In genomic region chr20:49284818-49285217, GRCh38 we compare ENCODE assay signal across 12 cellular contexts. TPM values are rescaled to one million over a fixed set of nuclear protein-coding genes. Genes with fewer than 3 reads are reported as not detected.
DNase-seq lines count a peak whose midpoint lies in the region; ATAC-seq and TF ChIP-seq lines count a peak whose summit lies in the region.
"Had no signal": no experiment of that assay in that cellular context is flagged by ENCODE, and none has a peak within 500 bp of the region (broad histone marks: within the 10 kb centered on the region; RNA-seq: fewer than 3 reads in every experiment).

No MANE protein-coding gene starts in this region.

- peaks cover 100% of the 10 kb centered on the region for H3K36me3 ChIP-seq in OCI-LY1 (ENCODE audit: insufficient read depth, low read length)
- peaks cover 84% of the 10 kb centered on the region for H3K36me3 ChIP-seq in mammary epithelial cell (ENCODE audit: insufficient read depth, low read length)
- H3K36me3 ChIP-seq in skeletal muscle satellite cell (ENCODE audit: insufficient read depth, low read length): peaks cover 97% of the 10 kb centered on the region

- H3K79me2 ChIP-seq in OCI-LY1 (ENCODE audit: insufficient read depth, low read length) (peaks cover 36% of the 10 kb centered on the region), mammary epithelial cell (ENCODE audit: insufficient read depth, low read length) (peaks cover 89% of the 10 kb centered on the region)

- no peak overlapping the region for H3K27ac ChIP-seq in OCI-LY1 (ENCODE audit: low read depth, low read length, poor library complexity, severe bottlenecking)
- no peak overlapping the region for H3K27ac ChIP-seq in mammary epithelial cell (ENCODE audit: insufficient read depth, low read depth, low read length)
- H3K27ac ChIP-seq: foreskin keratinocyte had no signal

- dilution Hi-C loops in mammary epithelial cell (cut with HindIII; ENCODE audit: low sequenced_read_pairs): no loop called here

- peaks cover 50% of the 10 kb centered on the region for H3K4me1 ChIP-seq in OCI-LY1 (ENCODE audit: insufficient read depth, low read length, severe bottlenecking)
- H3K4me1 ChIP-seq in mammary epithelial cell (ENCODE audit: insufficient read depth, low read length): peaks cover 64% of the 10 kb centered on the region
- H3K4me1 ChIP-seq in skeletal muscle satellite cell (ENCODE audit: control insufficient read depth, insufficient read depth, low read length): peaks cover 60% of the 10 kb centered on the region

- H3K4me3 ChIP-seq in OCI-LY1 (ENCODE audit: low read depth, low read length, poor library complexity, severe bottlenecking) (peak overlapping the region; percentile 3), mammary epithelial cell (replicated peaks in 1 of 3; ENCODE audit: insufficient read depth in 1 of 3, low read depth in 2 of 3, low read length in 3 of 3) (no peak overlapping the region), skeletal muscle satellite cell (ENCODE audit: low read length) (peak overlapping the region; percentile 7)
- H3K4me3 ChIP-seq: lung had no signal

- H3K27me3 ChIP-seq in OCI-LY1 (ENCODE audit: insufficient read depth, low read length) (no peaks in the 10 kb centered on the region), mammary epithelial cell (ENCODE audit: insufficient read depth, low read length) (no peaks in the 10 kb centered on the region), skeletal muscle satellite cell (ENCODE audit: control insufficient read depth, insufficient read depth, low read length) (no peaks in the 10 kb centered on the region)
- H3K27me3 ChIP-seq: foreskin keratinocyte had no signal

- intact Hi-C loops in mammary epithelial cell (cut with micrococcal nuclease): no loop called here

- in situ Hi-C loops in mammary epithelial cell (cut with MboI; ENCODE audit: low sequenced_read_pairs in 2 of 2): no loop called here

- ATAC-seq in HG03135 (IDR thresholded peaks at IDR 0.05; ENCODE audit: unreplicated experiment): no peak
- ATAC-seq: foreskin keratinocyte had no signal

- peaks cover 26% of the 10 kb centered on the region for H3F3A ChIP-seq in OCI-LY1 (ENCODE audit: insufficient read depth, low read length)

- H3K9me3 ChIP-seq in OCI-LY1 (ENCODE audit: low read length) (peaks cover 17% of the 10 kb centered on the region), mammary epithelial cell (replicated peaks; ENCODE audit: insufficient read depth, low read length) (no peaks in the 10 kb centered on the region), skeletal muscle satellite cell (replicated peaks; ENCODE audit: low read length) (peaks cover 25% of the 10 kb centered on the region)

- CTCF ChIA-PET in mammary epithelial cell (lab: Charles Lee; ENCODE audit: low non-redundant PET): no interaction called here

- H2AFZ ChIP-seq in OCI-LY1 (ENCODE audit: low read length): no peak overlapping the region
- no peak overlapping the region for H2AFZ ChIP-seq in mammary epithelial cell (ENCODE audit: low read depth, low read length)

- WGBS in mammary epithelial cell (ENCODE audit: low coverage, missing lambda C conversion rate): 100% methylated on average over 5 of the region's 5 CpGs

- H4K20me1 ChIP-seq in OCI-LY1 (ENCODE audit: insufficient read depth, low read length) (no peaks in the 10 kb centered on the region), mammary epithelial cell (ENCODE audit: insufficient read depth, low read length) (peaks cover 72% of the 10 kb centered on the region)

- BruUV-seq in mammary epithelial cell (replicated peaks; lab: Mats Ljungman, UMichigan): no TSS peak

- TF ChIP-seq CTCF in OCI-LY1 (IDR thresholded peaks at IDR 0.05; ENCODE audit: low read length): no peak
- no peak for TF ChIP-seq CTCF in mammary epithelial cell (conservative IDR thresholded peaks at IDR 0.05 in 1 of 2, IDR thresholded peaks at IDR 0.05 in 1 of 2; ENCODE audit: extremely low read depth in 1 of 2, insufficient read depth in 1 of 2, low read depth in 1 of 2, low read length in 2 of 2)

- H3K4me2 ChIP-seq in OCI-LY1 (ENCODE audit: low read length) (no peak overlapping the region), mammary epithelial cell (ENCODE audit: insufficient read depth, low read depth, low read length) (peak overlapping the region; percentile 13), skeletal muscle satellite cell (ENCODE audit: low read length) (peak overlapping the region; percentile 55)

- no peaks in the 10 kb centered on the region for H3K9me2 ChIP-seq in OCI-LY1 (ENCODE audit: low read depth, low read length)

- H3K9ac ChIP-seq in OCI-LY1 (ENCODE audit: low read length): no peak overlapping the region
- no peak overlapping the region for H3K9ac ChIP-seq in mammary epithelial cell (ENCODE audit: insufficient read depth, low read length)
- no peak overlapping the region for H3K9ac ChIP-seq in skeletal muscle satellite cell (ENCODE audit: low read depth, low read length)

- peak; percentile 48 for DNase-seq in activated CD8-positive, alpha-beta memory T cell treated with anti-CD3 and anti-CD28 coated beads, Interleukin-2, amount 50 U/mL, for 48 hours
- no peak for DNase-seq in activated CD8-positive, alpha-beta memory T cell treated with anti-CD3 and anti-CD28 coated beads, Interleukin-2, amount 50 U/mL, for 4 hours
- no peak for DNase-seq in mammary epithelial cell
- no peak for DNase-seq in anterior cingulate cortex (lab: John Stamatoyannopoulos, UW)
- DNase-seq in COR-L47 (lab: John Stamatoyannopoulos, UW): no peak
- DNase-seq: AML-193, foreskin keratinocyte, NCI-H345 had no signal

RNA-seq across cellular contexts. Expression of gene ZNFX1, which starts 7.0 kb away (rescaled TPM):
- total RNA-seq in mammary epithelial cell: 10 to 100 TPM; 24.9 to 34.0 TPM
- 6.3 TPM for polyA plus RNA-seq in mammary epithelial cell
- polyA minus RNA-seq in mammary epithelial cell: 54.2 TPM
- total RNA-seq in skeletal muscle satellite cell (2012; rRNA removed): 34.5 and 35.2 TPM in 2 replicates

Comparison
In these comparisons a context has a peak if more than half of its experiments do, and no peak if none do; other contexts are left out.
1. H3K4me3 ChIP-seq: peak in OCI-LY1 (single experiment) and skeletal muscle satellite cell (single experiment); none in mammary epithelial cell (0 of 3).